ENCODE assay signal across 28 cellular contexts in genomic region chrX:97538745-97539144, GRCh38.
"Had no signal": no experiment of that assay in that cellular context is flagged by ENCODE, and none has a peak within 500 bp of the region (broad histone marks: within the 10 kb centered on the region; RNA-seq: fewer than 3 reads in every experiment).

No MANE protein-coding gene starts in this region.

- H3K27me3 Mint-ChIP-seq: memory B cell; stimulated activated naive B cell treated with anti-CD40 and anti-IgM and Interleukin-4, amounts not matched to agents 10 μg/mL and 1 μg/mL and 100 μg/mL, for 72 hours; stimulated activated naive CD8-positive, alpha-beta T cell treated with anti-CD3 and anti-CD28 coated beads, Interleukin-15, Interleukin-2, amounts not matched to agents 100 ng/mL and 50 ng/mL, for 24 hours had no signal

- H3K4me1 Mint-ChIP-seq: memory B cell; natural killer cell; stimulated activated naive B cell treated with anti-CD40 and anti-IgM and Interleukin-4, amounts not matched to agents 10 μg/mL and 1 μg/mL and 100 μg/mL, for 72 hours had no signal

- H3K27me3 ChIP-seq: foreskin keratinocyte, gastroesophageal sphincter, heart left ventricle, hepatocyte, ovary, sigmoid colon, tibial nerve, upper lobe of left lung had no signal

- H3K4me3 Mint-ChIP-seq: memory B cell; natural killer cell; stimulated activated naive B cell treated with anti-CD40 and anti-IgM and Interleukin-4, amounts not matched to agents 10 μg/mL and 1 μg/mL and 100 μg/mL, for 72 hours; stimulated activated naive CD8-positive, alpha-beta T cell treated with anti-CD3 and anti-CD28 coated beads, Interleukin-15, Interleukin-2, amounts not matched to agents 100 ng/mL and 50 ng/mL, for 24 hours had no signal

- H3K79me2 ChIP-seq: hepatocyte had no signal

- FAIRE-seq: endothelial cell of umbilical vein, islet of Langerhans, urothelium cell line had no signal

- DNase-seq: dermis blood vessel endothelial cell; effector memory CD4-positive, alpha-beta T cell; foreskin keratinocyte; heart left ventricle; left ventricle myocardium superior; natural killer cell; occipital lobe; ovary; posterior cingulate gyrus; psoas muscle; right cardiac atrium; sigmoid colon; stimulated activated CD4-positive, alpha-beta T cell treated with anti-CD3 and anti-CD28 coated beads, Interleukin-2, amount 100 ng/mL, for 24 hours; stimulated activated CD4-positive, alpha-beta T cell treated with anti-CD3 and anti-CD28 coated beads, Interleukin-4, amount 100 ng/mL, for 4 hours; stimulated activated naive B cell treated with anti-CD40 and anti-IgM and Interleukin-4, amounts not matched to agents 10 μg/mL and 1 μg/mL and 100 μg/mL, for 72 hours; upper lobe of left lung had no signal

- H3K9me3 Mint-ChIP-seq: memory B cell; natural killer cell; stimulated activated naive B cell treated with anti-CD40 and anti-IgM and Interleukin-4, amounts not matched to agents 10 μg/mL and 1 μg/mL and 100 μg/mL, for 72 hours; stimulated activated naive CD8-positive, alpha-beta T cell treated with anti-CD3 and anti-CD28 coated beads, Interleukin-15, Interleukin-2, amounts not matched to agents 100 ng/mL and 50 ng/mL, for 24 hours had no signal

- H3K9me3 ChIP-seq: esophagus muscularis mucosa, gastroesophageal sphincter, heart left ventricle, ovary, psoas muscle, sigmoid colon, thoracic aorta, tibial nerve, upper lobe of left lung had no signal

- ATAC-seq: foreskin keratinocyte; gastroesophageal sphincter; heart left ventricle; left ventricle myocardium superior; natural killer cell; psoas muscle; right cardiac atrium; stimulated activated naive B cell treated with anti-CD40 and anti-IgM and Interleukin-4, amounts not matched to agents 10 μg/mL and 1 μg/mL and 100 μg/mL, for 72 hours had no signal

- H2AFZ ChIP-seq: hepatocyte had no signal

- H3K4me1 ChIP-seq: esophagus muscularis mucosa, foreskin keratinocyte, gastroesophageal sphincter, heart left ventricle, psoas muscle, sigmoid colon, tibial nerve, upper lobe of left lung had no signal

- H3K27ac Mint-ChIP-seq: memory B cell; natural killer cell; stimulated activated naive B cell treated with anti-CD40 and anti-IgM and Interleukin-4, amounts not matched to agents 10 μg/mL and 1 μg/mL and 100 μg/mL, for 72 hours; stimulated activated naive CD8-positive, alpha-beta T cell treated with anti-CD3 and anti-CD28 coated beads, Interleukin-15, Interleukin-2, amounts not matched to agents 100 ng/mL and 50 ng/mL, for 24 hours had no signal

- H3K36me3 ChIP-seq: esophagus muscularis mucosa, gastroesophageal sphincter, heart left ventricle, ovary, sigmoid colon, thoracic aorta, tibial nerve, upper lobe of left lung had no signal

- H3K36me3 Mint-ChIP-seq: natural killer cell; stimulated activated naive B cell treated with anti-CD40 and anti-IgM and Interleukin-4, amounts not matched to agents 10 μg/mL and 1 μg/mL and 100 μg/mL, for 72 hours had no signal

- H3K4me2 ChIP-seq: hepatocyte had no signal

- H3K4me3 ChIP-seq: coronary artery, esophagus muscularis mucosa, gastroesophageal sphincter, heart left ventricle, hepatocyte, lung, ovary, psoas muscle, sigmoid colon, thoracic aorta, tibial nerve, upper lobe of left lung had no signal

- H3K27ac ChIP-seq: coronary artery, esophagus muscularis mucosa, foreskin keratinocyte, gastroesophageal sphincter, heart left ventricle, hepatocyte, ovary, psoas muscle, sigmoid colon, thoracic aorta, tibial nerve, upper lobe of left lung had no signal
